Comparison of ENCODE assay signal across 17 cellular contexts in the genomic region with DNA sequence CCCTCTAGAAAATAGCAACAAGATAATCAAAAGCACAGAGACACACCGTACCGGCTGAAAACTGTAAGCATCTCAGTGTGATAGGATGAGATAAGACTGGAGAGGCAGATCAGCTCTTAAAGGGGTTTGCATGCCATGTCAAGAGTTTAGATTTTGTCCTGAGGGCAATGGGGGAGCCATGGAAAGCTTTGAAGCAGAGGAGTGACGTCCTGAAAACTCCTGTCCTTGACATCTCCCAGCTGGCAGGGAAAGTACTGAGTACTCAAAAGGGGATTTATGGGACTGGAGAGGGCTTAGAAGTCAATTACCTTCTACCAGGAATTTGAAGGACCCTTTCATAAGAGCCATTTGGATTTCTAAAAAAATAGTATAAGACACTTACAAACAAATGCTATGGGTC.
DNase-seq lines count a peak whose midpoint lies in the region; ATAC-seq and TF ChIP-seq lines count a peak whose summit lies in the region.
"Had no signal": no experiment of that assay in that cellular context is flagged by ENCODE, and none has a peak within 500 bp of the region (broad histone marks: within the 10 kb centered on the region; RNA-seq: fewer than 3 reads in every experiment).

No MANE protein-coding gene starts in this region.

- no peak overlapping the region for H3K27ac Mint-ChIP-seq in natural killer cell
- H3K27ac Mint-ChIP-seq: CD14-positive monocyte; CD4-positive, alpha-beta memory T cell had no signal

- TF ChIP-seq CTCF in left lung (IDR thresholded peaks at IDR 0.05) (no peak), natural killer cell (IDR thresholded peaks at IDR 0.05) (no peak)

- peaks cover 5% of the 10 kb centered on the region in 2 donors for H3K27me3 Mint-ChIP-seq in natural killer cell (ENCODE audit: low read depth in 2 of 2)

- no peaks in the 10 kb centered on the region for H3K27me3 ChIP-seq in left lung
- H3K27me3 ChIP-seq: BLaER1 had no signal

- no peaks in the 10 kb centered on the region for H3K4me1 Mint-ChIP-seq in natural killer cell
- H3K4me1 Mint-ChIP-seq: CD14-positive monocyte; CD4-positive, alpha-beta memory T cell had no signal

- H3K9me3 ChIP-seq in left lung, result peaks cover 0 to 10% of the 10 kb centered on the region in 2 donors
- H3K9me3 ChIP-seq: HAP-1 had no signal

- DNase-seq in DMS79 (lab: John Stamatoyannopoulos, UW) (peak; percentile 85), NCI-H187 (lab: John Stamatoyannopoulos, UW) (peak; percentile 49 to 84), NCI-H524 (lab: John Stamatoyannopoulos, UW) (peak; percentile 88 to 89), left lung (no peak), natural killer cell (no peak), NCI-H510A treated with DMSO at 0.1 percent for 48 hours (lab: John Stamatoyannopoulos, UW) (no peak)
- DNase-seq: 8988T; CD4-positive, alpha-beta memory T cell; DMS153; DND-41; EL; GM23248 had no signal

- H3K4me3 ChIP-seq in left lung, result no peak overlapping the region
- H3K4me3 ChIP-seq: BLaER1, GM12878, GM23248, HAP-1 had no signal

- peaks cover 4 to 6% of the 10 kb centered on the region in 2 donors for H3K9me3 Mint-ChIP-seq in natural killer cell

- no peaks in the 10 kb centered on the region for H3K4me1 ChIP-seq in left lung
- H3K4me1 ChIP-seq: BLaER1, HAP-1 had no signal

- H3K36me3 ChIP-seq in left lung, result no peaks in the 10 kb centered on the region
- H3K36me3 ChIP-seq: HAP-1 had no signal

- H3K27ac ChIP-seq in left lung, result no peak overlapping the region
- H3K27ac ChIP-seq: BLaER1, GM23248 had no signal

- peak; percentile 45 for ATAC-seq in left lung
- no peak for ATAC-seq in HG03175 (IDR thresholded peaks at IDR 0.05; ENCODE audit: unreplicated experiment)
- ATAC-seq in natural killer cell, result no peak
- ATAC-seq: GM12878 had no signal

- H3K36me3 Mint-ChIP-seq in natural killer cell, result no peaks in the 10 kb centered on the region
- H3K36me3 Mint-ChIP-seq: CD14-positive monocyte; CD4-positive, alpha-beta memory T cell had no signal

- intact Hi-C loops in left lung (cut with DNase I), result no loop called here
- intact Hi-C loops in natural killer cell (cut with micrococcal nuclease), result no loop called here

- no peak overlapping the region for H3K4me3 Mint-ChIP-seq in natural killer cell
- H3K4me3 Mint-ChIP-seq: CD14-positive monocyte; CD4-positive, alpha-beta memory T cell had no signal

Comparison
In these comparisons a context has a peak if more than half of its experiments do, and no peak if none do; other contexts are left out.
1. DNase-seq: peak in DMS79 (single experiment), NCI-H187 (2 of 2) and NCI-H524 (2 of 2); none in left lung (0 of 2), natural killer cell (single experiment) and NCI-H510A treated with DMSO at 0.1 percent for 48 hours (single experiment).